In genomic region chr20:290081-290831, GRCh38 we compare ENCODE assay signal across 1 cellular context.
TF ChIP-seq lines count a peak whose summit lies in the region.

Gene C20orf96 (minus strand): TSS chr20:290750. CDS start chr20:290610, 140 bp downstream.

TF ChIP-seq in HepG2, 621 proteins besides CTCF, POLR2A, EP300 and RAD21 (continued from another document and continues in another):
- TF ChIP-seq ZNF407 (CRISPR knock-in tag; IDR thresholded peaks at IDR 0.05; ENCODE audit: not compliant biosample characterization) (peak; percentile 76), REL (CRISPR knock-in tag; conservative IDR thresholded peaks at IDR 0.05) (no peak), ONECUT2 (CRISPR knock-in tag; IDR thresholded peaks at IDR 0.05) (peak; percentile 49; the same call in 1 of the 2 replicates), KLF13 (CRISPR knock-in tag; IDR thresholded peaks at IDR 0.05) (no peak), HMGA1 (CRISPR knock-in tag; conservative IDR thresholded peaks at IDR 0.05) (no peak), ZNF441 (CRISPR knock-in tag; IDR thresholded peaks at IDR 0.05; ENCODE audit: borderline replicate concordance) (peak; percentile 22; the same call in 1 of the 2 replicates), ZNF124 (CRISPR knock-in tag; IDR thresholded peaks at IDR 0.05) (peak; percentile 11), SRF (IDR thresholded peaks at IDR 0.05; ENCODE audit: low read depth, low read length) (no peak), JUNB (CRISPR knock-in tag; IDR thresholded peaks at IDR 0.05; ENCODE audit: borderline replicate concordance) (no peak), SNAPC2 (CRISPR knock-in tag; IDR thresholded peaks at IDR 0.05) (0 out of 2 replicates have a peak, but pooled peaks have one; percentile 53), ATF4 (CRISPR knock-in tag; IDR thresholded peaks at IDR 0.05) (0 out of 4 replicates have a peak, but pooled peaks of 1 of the 2 experiments have one; percentile 12), ZSCAN29 (CRISPR knock-in tag; conservative IDR thresholded peaks at IDR 0.05) (peak; percentile 63; the same call in 1 of the 2 replicates), ZEB1 (IDR thresholded peaks at IDR 0.05; ENCODE audit: insufficient replicate concordance, low read depth) (no peak), SP1 (IDR thresholded peaks at IDR 0.05) (no peak), SP1 (CRISPR knock-in tag; IDR thresholded peaks at IDR 0.05) (peak; percentile 61), ZNF30 (CRISPR knock-in tag; IDR thresholded peaks at IDR 0.05) (no peak), ZNF660 (CRISPR knock-in tag; IDR thresholded peaks at IDR 0.05; ENCODE audit: borderline replicate concordance, low read depth) (0 out of 2 replicates have a peak, but pooled peaks have one; percentile 67), ELK4 (CRISPR knock-in tag; IDR thresholded peaks at IDR 0.05; ENCODE audit: borderline replicate concordance) (no peak), SP4 (CRISPR knock-in tag; IDR thresholded peaks at IDR 0.05) (peak; percentile 88), KDM3A (CRISPR knock-in tag; IDR thresholded peaks at IDR 0.05; ENCODE audit: low read depth) (no peak), ZNF724P (CRISPR knock-in tag; IDR thresholded peaks at IDR 0.05; ENCODE audit: borderline replicate concordance) (no peak), MAZ (IDR thresholded peaks at IDR 0.05; ENCODE audit: borderline replicate concordance, low read depth, low read length) (peak; percentile 74; the same call in 1 of the 2 replicates), MAZ (CRISPR knock-in tag; IDR thresholded peaks at IDR 0.05; ENCODE audit: low read depth) (peak; percentile 32; the same call in 1 of the 2 replicates), ZNF570 (CRISPR knock-in tag; IDR thresholded peaks at IDR 0.05; ENCODE audit: borderline replicate concordance) (no peak), TAF1 (CRISPR knock-in tag; IDR thresholded peaks at IDR 0.05) (peak; percentile 64; the same call in 1 of the 2 replicates), NFE2 (CRISPR knock-in tag; IDR thresholded peaks at IDR 0.05) (no peak), AKAP8 (CRISPR knock-in tag; IDR thresholded peaks at IDR 0.05) (no peak), NFE2L2 (IDR thresholded peaks at IDR 0.05; ENCODE audit: low read length) (no peak), ZNF510 (CRISPR knock-in tag; IDR thresholded peaks at IDR 0.05; ENCODE audit: low read depth) (no peak), ZFP82 (CRISPR knock-in tag; IDR thresholded peaks at IDR 0.05; ENCODE audit: borderline replicate concordance) (no peak), BCL3 (CRISPR knock-in tag; IDR thresholded peaks at IDR 0.05) (peak; percentile 50; the same call in 1 of the 2 replicates), IRF2 (CRISPR knock-in tag; IDR thresholded peaks at IDR 0.05) (no peak; the same call in none of the 2 replicates), CEBPZ (IDR thresholded peaks at IDR 0.05; ENCODE audit: low read length) (no peak)
- TF ChIP-seq, protein P1, sequence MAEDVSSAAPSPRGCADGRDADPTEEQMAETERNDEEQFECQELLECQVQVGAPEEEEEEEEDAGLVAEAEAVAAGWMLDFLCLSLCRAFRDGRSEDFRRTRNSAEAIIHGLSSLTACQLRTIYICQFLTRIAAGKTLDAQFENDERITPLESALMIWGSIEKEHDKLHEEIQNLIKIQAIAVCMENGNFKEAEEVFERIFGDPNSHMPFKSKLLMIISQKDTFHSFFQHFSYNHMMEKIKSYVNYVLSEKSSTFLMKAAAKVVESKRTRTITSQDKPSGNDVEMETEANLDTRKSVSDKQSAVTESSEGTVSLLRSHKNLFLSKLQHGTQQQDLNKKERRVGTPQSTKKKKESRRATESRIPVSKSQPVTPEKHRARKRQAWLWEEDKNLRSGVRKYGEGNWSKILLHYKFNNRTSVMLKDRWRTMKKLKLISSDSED (CRISPR knock-in tag; IDR thresholded peaks at IDR 0.05): no peak
- TF ChIP-seq, protein P2, sequence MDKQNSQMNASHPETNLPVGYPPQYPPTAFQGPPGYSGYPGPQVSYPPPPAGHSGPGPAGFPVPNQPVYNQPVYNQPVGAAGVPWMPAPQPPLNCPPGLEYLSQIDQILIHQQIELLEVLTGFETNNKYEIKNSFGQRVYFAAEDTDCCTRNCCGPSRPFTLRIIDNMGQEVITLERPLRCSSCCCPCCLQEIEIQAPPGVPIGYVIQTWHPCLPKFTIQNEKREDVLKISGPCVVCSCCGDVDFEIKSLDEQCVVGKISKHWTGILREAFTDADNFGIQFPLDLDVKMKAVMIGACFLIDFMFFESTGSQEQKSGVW (CRISPR knock-in tag; IDR thresholded peaks at IDR 0.05; ENCODE audit: borderline replicate concordance): no peak; the same call in 1 of the 2 replicates
- TF ChIP-seq, protein P3, sequence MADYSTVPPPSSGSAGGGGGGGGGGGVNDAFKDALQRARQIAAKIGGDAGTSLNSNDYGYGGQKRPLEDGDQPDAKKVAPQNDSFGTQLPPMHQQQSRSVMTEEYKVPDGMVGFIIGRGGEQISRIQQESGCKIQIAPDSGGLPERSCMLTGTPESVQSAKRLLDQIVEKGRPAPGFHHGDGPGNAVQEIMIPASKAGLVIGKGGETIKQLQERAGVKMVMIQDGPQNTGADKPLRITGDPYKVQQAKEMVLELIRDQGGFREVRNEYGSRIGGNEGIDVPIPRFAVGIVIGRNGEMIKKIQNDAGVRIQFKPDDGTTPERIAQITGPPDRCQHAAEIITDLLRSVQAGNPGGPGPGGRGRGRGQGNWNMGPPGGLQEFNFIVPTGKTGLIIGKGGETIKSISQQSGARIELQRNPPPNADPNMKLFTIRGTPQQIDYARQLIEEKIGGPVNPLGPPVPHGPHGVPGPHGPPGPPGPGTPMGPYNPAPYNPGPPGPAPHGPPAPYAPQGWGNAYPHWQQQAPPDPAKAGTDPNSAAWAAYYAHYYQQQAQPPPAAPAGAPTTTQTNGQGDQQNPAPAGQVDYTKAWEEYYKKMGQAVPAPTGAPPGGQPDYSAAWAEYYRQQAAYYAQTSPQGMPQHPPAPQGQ (CRISPR knock-in tag; IDR thresholded peaks at IDR 0.05; ENCODE audit: borderline replicate concordance): no peak
- TF ChIP-seq, protein P4, sequence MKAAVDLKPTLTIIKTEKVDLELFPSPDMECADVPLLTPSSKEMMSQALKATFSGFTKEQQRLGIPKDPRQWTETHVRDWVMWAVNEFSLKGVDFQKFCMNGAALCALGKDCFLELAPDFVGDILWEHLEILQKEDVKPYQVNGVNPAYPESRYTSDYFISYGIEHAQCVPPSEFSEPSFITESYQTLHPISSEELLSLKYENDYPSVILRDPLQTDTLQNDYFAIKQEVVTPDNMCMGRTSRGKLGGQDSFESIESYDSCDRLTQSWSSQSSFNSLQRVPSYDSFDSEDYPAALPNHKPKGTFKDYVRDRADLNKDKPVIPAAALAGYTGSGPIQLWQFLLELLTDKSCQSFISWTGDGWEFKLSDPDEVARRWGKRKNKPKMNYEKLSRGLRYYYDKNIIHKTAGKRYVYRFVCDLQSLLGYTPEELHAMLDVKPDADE (CRISPR knock-in tag; IDR thresholded peaks at IDR 0.05): no peak
- TF ChIP-seq, protein P5, sequence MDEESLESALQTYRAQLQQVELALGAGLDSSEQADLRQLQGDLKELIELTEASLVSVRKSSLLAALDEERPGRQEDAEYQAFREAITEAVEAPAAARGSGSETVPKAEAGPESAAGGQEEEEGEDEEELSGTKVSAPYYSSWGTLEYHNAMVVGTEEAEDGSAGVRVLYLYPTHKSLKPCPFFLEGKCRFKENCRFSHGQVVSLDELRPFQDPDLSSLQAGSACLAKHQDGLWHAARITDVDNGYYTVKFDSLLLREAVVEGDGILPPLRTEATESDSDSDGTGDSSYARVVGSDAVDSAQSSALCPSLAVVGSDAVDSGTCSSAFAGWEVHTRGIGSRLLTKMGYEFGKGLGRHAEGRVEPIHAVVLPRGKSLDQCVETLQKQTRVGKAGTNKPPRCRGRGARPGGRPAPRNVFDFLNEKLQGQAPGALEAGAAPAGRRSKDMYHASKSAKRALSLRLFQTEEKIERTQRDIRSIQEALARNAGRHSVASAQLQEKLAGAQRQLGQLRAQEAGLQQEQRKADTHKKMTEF (CRISPR knock-in tag; IDR thresholded peaks at IDR 0.05): peak; percentile 67
